23 cellular contexts compared by ENCODE assay signal in the genomic region with DNA sequence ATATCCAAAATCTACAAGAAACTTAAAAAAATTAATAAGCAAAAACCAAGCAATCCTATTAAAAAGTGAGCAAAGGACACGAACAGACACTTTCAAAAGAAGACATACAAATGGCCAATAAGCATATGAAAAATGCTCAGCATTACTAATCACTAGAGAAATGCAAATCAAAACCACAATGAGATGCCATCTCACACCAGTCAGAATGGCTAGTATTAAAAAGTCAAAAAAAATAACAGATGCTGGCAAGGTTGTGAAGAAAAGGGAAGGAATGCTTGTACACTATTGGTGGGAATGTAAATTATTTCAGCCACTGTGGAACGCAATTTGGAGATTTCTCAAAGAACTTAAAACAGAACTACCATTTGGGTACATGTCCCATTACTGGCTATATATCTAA.
"Had no signal": no experiment of that assay in that cellular context is flagged by ENCODE, and none has a peak within 500 bp of the region (broad histone marks: within the 10 kb centered on the region; RNA-seq: fewer than 3 reads in every experiment).

No MANE protein-coding gene starts in this region.

- ATAC-seq: activated CD4-positive, CD25-positive, alpha-beta regulatory T cell treated with anti-CD3 and anti-CD28 coated beads, Interleukin-2, amount 50 U/mL, for 24 hours; activated naive CD4-positive, alpha-beta T cell treated with anti-CD3 and anti-CD28 coated beads, Interleukin-2, amount 50 U/mL, for 72 hours; activated T-cell treated with anti-CD3 and anti-CD28 coated beads, Interleukin-2, amount 50 U/mL, for 72 hours; body of pancreas; left cardiac atrium; T-cell had no signal

- H3K36me3 ChIP-seq: adrenal gland, neutrophil, ovary, prostate gland, spleen, upper lobe of left lung had no signal

- H3K9me3 ChIP-seq: adrenal gland, body of pancreas, neutrophil, ovary, prostate gland, upper lobe of left lung had no signal

- H3K27ac ChIP-seq: adrenal gland, body of pancreas, neutrophil, ovary, prostate gland, spleen, upper lobe of left lung, VCaP had no signal

- H3K4me1 ChIP-seq: adrenal gland, body of pancreas, prostate gland, spleen, upper lobe of left lung had no signal

- H3K4me3 ChIP-seq: adrenal gland, body of pancreas, ovary, prostate gland, spleen, upper lobe of left lung had no signal

- DNase-seq: activated CD4-positive, alpha-beta memory T cell treated with anti-CD3 and anti-CD28 coated beads, Interleukin-2, amount 10 ng/mL, durations not matched to agents 7 days and 5 days; activated CD4-positive, alpha-beta T cell treated with anti-CD3 and anti-CD28 coated beads, Interleukin-2, amount 10 ng/mL, durations not matched to agents 24 days and 14 days; activated effector memory CD4-positive, alpha-beta T cell treated with Interleukin-2 at 50 U/mL for 16 hours; activated T-cell treated with anti-CD3 and anti-CD28 coated beads, Interleukin-2, amount 50 U/mL, for 72 hours; adrenal gland; body of pancreas; caudate nucleus; effector CD8-positive, alpha-beta T cell; erythroblast; glutamatergic neuron; hypothalamus; left cardiac atrium; ovary; spleen; stimulated activated CD4-positive, alpha-beta T cell treated with anti-CD3 and anti-CD28 coated beads, Interleukin-4, amount 100 ng/mL, for 1 hour; stimulated activated naive CD4-positive, alpha-beta T cell; T-cell; upper lobe of left lung had no signal

- H3K27me3 ChIP-seq: adrenal gland, body of pancreas, neutrophil, ovary, spleen, upper lobe of left lung had no signal
